17 cellular contexts compared by ENCODE assay signal in genomic region chr2:160222546-160223281, GRCh38. TPM values are rescaled to one million over a fixed set of nuclear protein-coding genes. Genes with fewer than 3 reads are reported as not detected.
DNase-seq lines count a peak whose midpoint lies in the region; ATAC-seq and TF ChIP-seq lines count a peak whose summit lies in the region.
"Had no signal": no experiment of that assay in that cellular context is flagged by ENCODE, and none has a peak within 500 bp of the region (broad histone marks: within the 10 kb centered on the region; RNA-seq: fewer than 3 reads in every experiment).

No MANE protein-coding gene starts in this region.

- peaks cover 3 to 37% (median 19%) of the 10 kb centered on the region in 9 donors for H3K4me1 ChIP-seq in heart right ventricle
- peaks cover 66% of the 10 kb centered on the region for H3K4me1 ChIP-seq in adipocyte (ENCODE audit: control insufficient read depth, insufficient read depth, low read length)
- H3K4me1 ChIP-seq in mucosa of rectum (ENCODE audit: control insufficient read depth in 2 of 2, insufficient read depth in 2 of 2, low read length in 2 of 2): peaks cover 29 to 39% of the 10 kb centered on the region in 2 donors
- peaks cover 26 to 40% (median 36%) of the 10 kb centered on the region in 4 donors for H3K4me1 ChIP-seq in transverse colon

- TF ChIP-seq POLR2A in transverse colon (IDR thresholded peaks at IDR 0.05): no peak

- 80 to 83% methylated on average over 7 of the region's 7 CpGs for WGBS in heart right ventricle, 2 donors
- 68 to 84% methylated on average over 3 to 7 of the region's 7 CpGs for WGBS in transverse colon (ENCODE audit: low coverage in 1 of 2), 2 donors

- H3K4me3 ChIP-seq in heart right ventricle (no peak overlapping the region), adipocyte (ENCODE audit: low read length) (no peak overlapping the region), mucosa of rectum (ENCODE audit: low read length in 2 of 2) (no peak overlapping the region), transverse colon (no peak overlapping the region)

- TF ChIP-seq EP300 in transverse colon (IDR thresholded peaks at IDR 0.05; ENCODE audit: low read depth): no peak

- ATAC-seq in heart right ventricle: no peak
- ATAC-seq in left ventricle myocardium superior: no peak
- no peak for ATAC-seq in HG02588 (IDR thresholded peaks at IDR 0.05; ENCODE audit: unreplicated experiment)

- in situ Hi-C loops in transverse colon (cut with MboI; ENCODE audit: low pct_ligation_motif_present in 1 of 4, low pct_unique_long_range_greater_than_20kb in 1 of 4, low sequenced_read_pairs in 3 of 4): no loop called here

- H3K9ac ChIP-seq in adipocyte (ENCODE audit: low read length): peak overlapping the region; percentile 80
- peak overlapping the region in 1 of 2 donors; percentile 61 for H3K9ac ChIP-seq in mucosa of rectum (ENCODE audit: low read depth in 1 of 2, low read length in 2 of 2)

- intact Hi-C loops in heart right ventricle (cut with DNase I) (no loop called here), left ventricle myocardium superior (cut with micrococcal nuclease) (no loop called here), transverse colon (cut with DNase I; ENCODE audit: low total_unique reads) (no loop called here)

- H3K27me3 ChIP-seq in heart right ventricle (no peaks in the 10 kb centered on the region), adipocyte (replicated peaks; ENCODE audit: control insufficient read depth, insufficient read depth, low read length) (no peaks in the 10 kb centered on the region), mucosa of rectum (ENCODE audit: control insufficient read depth in 2 of 2, insufficient read depth in 2 of 2, low read length in 2 of 2) (no peaks in the 10 kb centered on the region), transverse colon (no peaks in the 10 kb centered on the region)

- TF ChIP-seq CTCF in heart right ventricle (IDR thresholded peaks at IDR 0.05): no peak
- no peak for TF ChIP-seq CTCF in transverse colon (IDR thresholded peaks at IDR 0.05)

- H3K36me3 ChIP-seq in heart right ventricle (no peaks in the 10 kb centered on the region), adipocyte (ENCODE audit: control insufficient read depth, insufficient read depth, low read length, severe bottlenecking) (no peaks in the 10 kb centered on the region), mucosa of rectum (ENCODE audit: control insufficient read depth in 2 of 2, insufficient read depth in 2 of 2, low read length in 2 of 2) (no peaks in the 10 kb centered on the region), transverse colon (no peaks in the 10 kb centered on the region)

- DNase-seq in heart right ventricle: no peak
- no peak for DNase-seq in left ventricle myocardium superior
- DNase-seq in adipocyte (ENCODE audit: low read depth): no peak
- DNase-seq in transverse colon: no peak
- DNase-seq in NCI-H1694 (lab: John Stamatoyannopoulos, UW): no peak
- no peak for DNase-seq in GDM1 (lab: John Stamatoyannopoulos, UW)
- DNase-seq: DMS153; effector CD4-positive, alpha-beta T cell; foreskin melanocyte; Karpas-422; NCI-H2081; NCI-H774; SIG-M5; stimulated activated CD8-positive, alpha-beta memory T cell treated with anti-CD3 and anti-CD28 coated beads, Interleukin-4, amount 100 ng/mL, for 48 hours had no signal

- H3K27ac ChIP-seq in heart right ventricle: peak overlapping the region in 9 of 10 donors; percentile 76 to 91 (median 83)
- H3K27ac ChIP-seq in mucosa of rectum (ENCODE audit: low read depth in 2 of 2, low read length in 2 of 2): peak overlapping the region; percentile 92 to 95
- peak overlapping the region; percentile 79 to 89 (median 86) for H3K27ac ChIP-seq in transverse colon

- H3K9me3 ChIP-seq in heart right ventricle (no peaks in the 10 kb centered on the region), adipocyte (ENCODE audit: control insufficient read depth, low read length) (no peaks in the 10 kb centered on the region), mucosa of rectum (ENCODE audit: control insufficient read depth in 2 of 2, low read length in 2 of 2) (no peaks in the 10 kb centered on the region), transverse colon (no peaks in the 10 kb centered on the region)

RNA-seq across cellular contexts. Expression of gene ITGB6, which starts 22.6 kb away (rescaled TPM):
- total RNA-seq in heart right ventricle: 1 to 10 TPM in 7 of 10 donors, under 1 TPM in 3; 0.18 to 3.5 (median 1.3) TPM
- under 1 TPM; 0.09 to 0.73 TPM for polyA plus RNA-seq in heart right ventricle
- 4.4 TPM for total RNA-seq in left ventricle myocardium superior
- 10 to 100 TPM in 3 of 4 donors, 1 to 10 TPM in 1; 7.6 to 28.8 (median 20.2) TPM for total RNA-seq in transverse colon
- total RNA-seq: neural crest cell had no signal
